ENCODE assay signal across 1 cellular context in the genomic region with DNA sequence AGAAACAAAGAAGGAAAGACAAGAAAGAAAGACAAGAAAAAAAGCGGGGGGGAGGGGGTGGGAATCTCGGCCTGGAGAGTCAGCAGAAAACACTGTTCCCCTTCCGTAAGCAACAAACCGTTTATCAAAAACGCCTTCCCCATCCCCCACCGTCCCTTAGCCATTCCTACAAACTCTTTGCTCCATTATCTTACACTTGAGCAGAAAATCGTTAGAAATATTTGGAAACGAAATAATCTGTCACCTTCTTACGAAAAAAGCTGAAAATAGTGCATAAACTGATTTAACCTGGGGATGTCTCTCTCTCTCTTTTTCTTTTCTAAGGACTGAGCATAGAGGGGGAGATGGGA.
TF ChIP-seq lines count a peak whose summit lies in the region.

No MANE protein-coding gene starts in this region.

TF ChIP-seq in endothelial cell of umbilical vein, 7 proteins besides CTCF, POLR2A, EP300 and RAD21 (continued from another document):
- TF ChIP-seq GATA2 (IDR thresholded peaks at IDR 0.05; ENCODE audit: insufficient read depth, insufficient read length, low read depth, low read length): no peak
TF ChIP-seq in endothelial cell of umbilical vein: peak in this region for 0.
